In genomic region chr15:73598540-73599195, GRCh38 we compare ENCODE assay signal across 16 cellular contexts. TPM values are rescaled to one million over a fixed set of nuclear protein-coding genes. Genes with fewer than 3 reads are reported as not detected.
DNase-seq lines count a peak whose midpoint lies in the region; ATAC-seq, FAIRE-seq and TF ChIP-seq lines count a peak whose summit lies in the region.
"Had no signal": no experiment of that assay in that cellular context is flagged by ENCODE, and none has a peak within 500 bp of the region (broad histone marks: within the 10 kb centered on the region; RNA-seq: fewer than 3 reads in every experiment).

No MANE protein-coding gene starts in this region.

- H3K36me3 ChIP-seq in liver (ENCODE audit: control insufficient read depth in 4 of 4, insufficient read depth in 3 of 4, low read depth in 1 of 4, low read length in 3 of 4) (no peaks in the 10 kb centered on the region), HepG2 (replicated peaks in 1 of 2; ENCODE audit: control insufficient read depth in 1 of 2, insufficient read depth in 2 of 2, low read length in 2 of 2) (no peaks in the 10 kb centered on the region; a peak in 1 of 5 replicates), esophagus squamous epithelium (no peaks in the 10 kb centered on the region), osteoblast (ENCODE audit: insufficient read depth, low read length) (no peaks in the 10 kb centered on the region), WERI-Rb-1 (no peaks in the 10 kb centered on the region)
- H3K36me3 ChIP-seq in effector memory CD4-positive, alpha-beta T cell (ENCODE audit: control insufficient read depth, insufficient read depth, low read length) = no peaks in the 10 kb centered on the region
- H3K36me3 ChIP-seq: Peyer's patch had no signal

- H3K9me3 ChIP-seq in liver (ENCODE audit: control insufficient read depth in 4 of 4, low read length in 3 of 4) (no peaks in the 10 kb centered on the region), HepG2 (ENCODE audit: low read length) (no peaks in the 10 kb centered on the region), esophagus squamous epithelium (no peaks in the 10 kb centered on the region), osteoblast (ENCODE audit: low read depth, low read length) (no peaks in the 10 kb centered on the region), WERI-Rb-1 (ENCODE audit: severe bottlenecking) (no peaks in the 10 kb centered on the region)
- H3K9me3 ChIP-seq in effector memory CD4-positive, alpha-beta T cell (ENCODE audit: control insufficient read depth, low read length) = no peaks in the 10 kb centered on the region
- H3K9me3 ChIP-seq: Peyer's patch had no signal

- H3K27me3 ChIP-seq in liver (ENCODE audit: control insufficient read depth in 4 of 4, insufficient read depth in 4 of 4, low read length in 3 of 4) (no peaks in the 10 kb centered on the region), HepG2 (ENCODE audit: control insufficient read depth in 1 of 2, insufficient read depth in 2 of 2, low read length in 2 of 2) (no peaks in the 10 kb centered on the region), esophagus squamous epithelium (no peaks in the 10 kb centered on the region), osteoblast (ENCODE audit: insufficient read depth, low read length) (no peaks in the 10 kb centered on the region), WERI-Rb-1 (ENCODE audit: insufficient read depth, low read depth, severe bottlenecking) (no peaks in the 10 kb centered on the region)
- H3K27me3 ChIP-seq in effector memory CD4-positive, alpha-beta T cell (replicated peaks; ENCODE audit: control insufficient read depth, insufficient read depth, low read length, poor library complexity, severe bottlenecking) = no peaks in the 10 kb centered on the region
- H3K27me3 ChIP-seq: foreskin keratinocyte, Peyer's patch had no signal

- no peak for DNase-seq in HepG2 (ENCODE audit: low spot score)
- DNase-seq in esophagus squamous epithelium (lab: John Stamatoyannopoulos, UW) = no peak
- DNase-seq in osteoblast (ENCODE audit: insufficient read length, low spot score, missing footprints) = no peak
- no peak for DNase-seq in midbrain (lab: John Stamatoyannopoulos, UW)
- no peak for DNase-seq in WERI-Rb-1
- DNase-seq in effector memory CD4-positive, alpha-beta T cell = no peak
- DNase-seq in middle frontal gyrus (ENCODE audit: extremely low spot score, low spot score) = no peak
- DNase-seq: activated CD4-positive, CD25-positive, alpha-beta regulatory T cell treated with anti-CD3 and anti-CD28 coated beads, Interleukin-2, amount 50 U/mL, for 72 hours; foreskin keratinocyte; Karpas-422; NCI-H146; NCI-H526; Peyer's patch; retina; stimulated activated CD4-positive, alpha-beta T cell treated with anti-CD3 and anti-CD28 coated beads, Interleukin-2, amount 100 ng/mL, for 48 hours had no signal

- ATAC-seq in HepG2 = no peak
- ATAC-seq: foreskin keratinocyte had no signal

- TF ChIP-seq RAD21 in liver (IDR thresholded peaks at IDR 0.05) (no peak), HepG2 (CRISPR knock-in tag; IDR thresholded peaks at IDR 0.05) (no peak)

- POLR2A ChIA-PET in HepG2 (lab: Yijun Ruan, JAX) = no interaction called here

- no peak overlapping the region for H2AFZ ChIP-seq in HepG2 (ENCODE audit: low read length)
- H2AFZ ChIP-seq in osteoblast (ENCODE audit: low read length) = no peak overlapping the region

- CTCF ChIA-PET in HepG2 (lab: Yijun Ruan, JAX; ENCODE audit: low intra/inter-chr PET ratio, low total read pairs) = no interaction called here

- peaks cover 89% of the 10 kb centered on the region for H3K79me2 ChIP-seq in HepG2 (ENCODE audit: insufficient read depth, low read length)
- peaks cover 100% of the 10 kb centered on the region for H3K79me2 ChIP-seq in osteoblast (ENCODE audit: insufficient read depth, low read length)

- TF ChIP-seq CTCF in liver (IDR thresholded peaks at IDR 0.05; ENCODE audit: low read depth, low read length, missing input control) (no peak), HepG2 (CRISPR knock-in tag; IDR thresholded peaks at IDR 0.05) (no peak), esophagus squamous epithelium (IDR thresholded peaks at IDR 0.05) (no peak), osteoblast (IDR thresholded peaks at IDR 0.05; ENCODE audit: extremely low read depth, low read depth, low read length) (no peak), WERI-Rb-1 (IDR thresholded peaks at IDR 0.05; ENCODE audit: low read depth, low read length) (no peak)

- TF ChIP-seq EP300 in HepG2 (IDR thresholded peaks at IDR 0.05; ENCODE audit: low read depth in 2 of 2, low read length in 2 of 2) = no peak
- no peak for TF ChIP-seq EP300 in HepG2 (CRISPR knock-in tag; IDR thresholded peaks at IDR 0.05; ENCODE audit: borderline replicate concordance)

- BruUV-seq in HepG2 (replicated peaks; lab: Mats Ljungman, UMichigan) = no TSS peak

- intact Hi-C loops in HepG2 (cut with micrococcal nuclease; ENCODE audit: unreplicated experiment) = no loop called here
- intact Hi-C loops in esophagus squamous epithelium (cut with DNase I) = no loop called here

- peaks cover 0 to 18% (median 15%) of the 10 kb centered on the region in 4 donors for H3K4me1 ChIP-seq in liver (ENCODE audit: control insufficient read depth in 4 of 4, insufficient read depth in 4 of 4, low read length in 3 of 4)
- H3K4me1 ChIP-seq in HepG2 (ENCODE audit: insufficient read depth, low read length) = peaks cover 63% of the 10 kb centered on the region
- peaks cover 61 to 100% (median 82%) of the 10 kb centered on the region in 3 donors for H3K4me1 ChIP-seq in esophagus squamous epithelium
- H3K4me1 ChIP-seq in osteoblast (ENCODE audit: insufficient read depth, low read length) = peaks cover 70% of the 10 kb centered on the region
- H3K4me1 ChIP-seq in effector memory CD4-positive, alpha-beta T cell (ENCODE audit: control insufficient read depth, insufficient read depth, low read length, poor library complexity, severe bottlenecking) = peaks cover 9% of the 10 kb centered on the region

- 74% methylated on average over 3 of the region's 3 CpGs for WGBS in liver
- WGBS in HepG2 (ENCODE audit: low lambda C conversion rate) = 85% methylated on average over 3 of the region's 3 CpGs
- 38 to 40% methylated on average over 3 of the region's 3 CpGs for WGBS in esophagus squamous epithelium, 2 donors

- no peak for TF ChIP-seq POLR2A in HepG2 (IDR thresholded peaks at IDR 0.05; ENCODE audit: insufficient read depth in 1 of 2, low read depth in 2 of 2, low read length in 2 of 2)
- TF ChIP-seq POLR2A in esophagus squamous epithelium (IDR thresholded peaks at IDR 0.05) = no peak

- no peak for FAIRE-seq in HepG2 (lab: Jason Lieb, UNC)

- H3K27ac ChIP-seq in liver (ENCODE audit: low read depth in 1 of 2, low read length in 2 of 2) = no peak overlapping the region
- no peak overlapping the region for H3K27ac ChIP-seq in HepG2 (ENCODE audit: extremely low read length, insufficient read depth, low read length)
- peak overlapping the region; percentile 8 to 86 (median 52) for H3K27ac ChIP-seq in esophagus squamous epithelium
- H3K27ac ChIP-seq in osteoblast (ENCODE audit: low read depth, low read length) = peak overlapping the region; percentile 54
- no peak overlapping the region for H3K27ac ChIP-seq in WERI-Rb-1
- no peak overlapping the region for H3K27ac ChIP-seq in effector memory CD4-positive, alpha-beta T cell (ENCODE audit: insufficient read depth, low read length, poor library complexity, severe bottlenecking)
- H3K27ac ChIP-seq: foreskin keratinocyte, Peyer's patch had no signal

- H3K4me3 ChIP-seq in liver (ENCODE audit: low read depth in 1 of 3, low read length in 3 of 3) (no peak overlapping the region), HepG2 (replicated peaks in 1 of 3; ENCODE audit: insufficient read depth in 1 of 3, low read depth in 2 of 3, low read length in 3 of 3) (no peak overlapping the region), esophagus squamous epithelium (no peak overlapping the region), osteoblast (ENCODE audit: insufficient read depth, low read length) (no peak overlapping the region), WERI-Rb-1 (ENCODE audit: low read depth, low read length) (no peak overlapping the region)
- H3K4me3 ChIP-seq in effector memory CD4-positive, alpha-beta T cell (ENCODE audit: insufficient read depth, low read depth, low read length, poor library complexity, severe bottlenecking) = no peak overlapping the region
- H3K4me3 ChIP-seq: Peyer's patch had no signal

- H4K20me1 ChIP-seq in HepG2 (ENCODE audit: insufficient read depth, low read length) (peaks cover 28% of the 10 kb centered on the region), osteoblast (ENCODE audit: insufficient read depth, low read length) (peaks cover 80% of the 10 kb centered on the region)

- in situ Hi-C loops in HepG2 (cut with HindIII; ENCODE audit: extremely low pct_ligation_motif_present, low pct_unique_long_range_greater_than_20kb) = no loop called here

- H3K4me2 ChIP-seq in HepG2 (ENCODE audit: low read depth, low read length) (no peak overlapping the region), osteoblast (ENCODE audit: insufficient read depth, low read length) (peak overlapping the region; percentile 15)

- H3K9ac ChIP-seq in liver (ENCODE audit: low read depth in 1 of 2, low read length in 2 of 2) (no peak overlapping the region), HepG2 (ENCODE audit: insufficient read depth, low read depth, low read length) (no peak overlapping the region)

RNA-seq across cellular contexts. Expression of gene NPTN, which starts 34.5 kb away (rescaled TPM):
- 10 to 100 TPM; 28.4 to 42.4 TPM for total RNA-seq in liver
- polyA plus RNA-seq in liver = 10 to 100 TPM; 16.8 to 39.4 TPM
- 57.7 and 110 TPM in 2 replicates for total RNA-seq in HepG2 (2016; rRNA removed; fragmentation: Illumina TruSeq; extraction: Trizol)
- 17.2 and 17.9 TPM in 2 replicates for total RNA-seq in HepG2 (2016; cell fraction: cytosol; rRNA removed; fragmentation: Illumina TruSeq; extraction: Trizol; ENCODE audit: low read depth)
- 51.8 and 113 TPM in 2 replicates for total RNA-seq in HepG2 (2016; cell fraction: insoluble cytoplasmic fraction; rRNA removed; fragmentation: Illumina TruSeq; extraction: Trizol)
- 34.2 and 36.6 TPM in 2 replicates for total RNA-seq in HepG2 (2016; cell fraction: membrane; rRNA removed; fragmentation: Illumina TruSeq; extraction: Trizol)
- 95.6 and 123 TPM in 2 replicates for total RNA-seq in HepG2 (2016; cell fraction: nucleus; rRNA removed; fragmentation: Illumina TruSeq; extraction: Trizol)
- 77.8 and 78.0 TPM in 2 replicates for polyA plus RNA-seq in HepG2 (2011; rRNA removed)
- 52.1 and 63.6 TPM in 2 replicates for polyA plus RNA-seq in HepG2 (2011; cell fraction: cytosol; rRNA removed)
- 68.7 and 71.5 TPM in 2 replicates for polyA plus RNA-seq in HepG2 (2011; cell fraction: nucleus; rRNA removed)
- 70.7 and 70.9 TPM in 2 replicates for polyA plus RNA-seq in HepG2 (2012)
- polyA plus RNA-seq in HepG2 (2016; cell fraction: cytosol; fragmentation: Illumina TruSeq; extraction: Trizol; ENCODE audit: low read depth) = 10.9 and 14.0 TPM in 2 replicates
- polyA plus RNA-seq in HepG2 (2016; cell fraction: insoluble cytoplasmic fraction; fragmentation: Illumina TruSeq; extraction: Trizol; ENCODE audit: low read depth) = 47.9 and 59.8 TPM in 2 replicates
- polyA plus RNA-seq in HepG2 (2016; cell fraction: membrane; fragmentation: Illumina TruSeq; extraction: Trizol; ENCODE audit: low read depth) = 19.8 and 23.6 TPM in 2 replicates
- polyA plus RNA-seq in HepG2 (2016; cell fraction: nucleus; fragmentation: Illumina TruSeq; extraction: Trizol; ENCODE audit: insufficient read depth, low read depth) = 129 and 139 TPM in 2 replicates
- 43.9 and 90.7 TPM in 2 replicates for polyA minus RNA-seq in HepG2 (2011; rRNA and poly(A)+ RNA removed; ENCODE audit: low replicate concordance)
- polyA minus RNA-seq in HepG2 (2011; cell fraction: cytosol; rRNA and poly(A)+ RNA removed) = 43.9 and 44.1 TPM in 2 replicates
- polyA minus RNA-seq in HepG2 (2011; cell fraction: nucleus; rRNA and poly(A)+ RNA removed) = 87.2 and 106 TPM in 2 replicates
- total RNA-seq in esophagus squamous epithelium = 100 to 1,000 TPM in 1 of 4 donors, 10 to 100 TPM in 3; 81.6 to 125 (median 92.4) TPM
- total RNA-seq in osteoblast = 116 and 130 TPM in 2 replicates

Comparison
In these comparisons a context has a peak if more than half of its experiments do, and no peak if none do; other contexts are left out.
1. H3K27ac ChIP-seq: peak in esophagus squamous epithelium (4 of 4) and osteoblast (single experiment); none in liver (0 of 2), HepG2 (single experiment), WERI-Rb-1 (single experiment) and effector memory CD4-positive, alpha-beta T cell (single experiment).